ENCODE assay signal across 12 cellular contexts in genomic region chr15:85764649-85765277, GRCh38. TPM values are rescaled to one million over a fixed set of nuclear protein-coding genes. Genes with fewer than 3 reads are reported as not detected.
DNase-seq lines count a peak whose midpoint lies in the region; TF ChIP-seq lines count a peak whose summit lies in the region.
"Had no signal": no experiment of that assay in that cellular context is flagged by ENCODE, and none has a peak within 500 bp of the region (broad histone marks: within the 10 kb centered on the region; RNA-seq: fewer than 3 reads in every experiment).

No MANE protein-coding gene starts in this region.

- no peak overlapping the region for H3K18ac ChIP-seq in mesendoderm (ENCODE audit: low read length)

- no peak overlapping the region for H2AFZ ChIP-seq in neural progenitor cell (replicated peaks)

- no peak overlapping the region for H3K56ac ChIP-seq in mesendoderm (ENCODE audit: low read length)

- H3K4ac ChIP-seq in mesendoderm (ENCODE audit: low read depth, low read length): no peak overlapping the region

- H4K5ac ChIP-seq in mesendoderm (ENCODE audit: low read length): no peak overlapping the region

- H3K27ac ChIP-seq in BLaER1: peak overlapping the region; percentile 22; the same call in 1 of the 2 replicates
- H3K27ac ChIP-seq in epithelial cell of prostate: peak overlapping the region; percentile 26
- no peak overlapping the region for H3K27ac ChIP-seq in neural progenitor cell
- no peak overlapping the region for H3K27ac ChIP-seq in mesendoderm (ENCODE audit: low read depth, low read length)
- H3K27ac ChIP-seq in caudate nucleus (ENCODE audit: low read depth, low read length): no peak overlapping the region

- H3K4me2 ChIP-seq in BLaER1 (no peak overlapping the region), neural progenitor cell (no peak overlapping the region), mesendoderm (ENCODE audit: low read length) (no peak overlapping the region)

- no peaks in the 10 kb centered on the region for H3K9me3 Mint-ChIP-seq in neural progenitor cell
- H3K9me3 Mint-ChIP-seq: memory B cell had no signal

- H3K27me3 Mint-ChIP-seq in neural progenitor cell (ENCODE audit: insufficient read depth, low read depth): peaks cover 2% of the 10 kb centered on the region
- H3K27me3 Mint-ChIP-seq: activated CD8-positive, alpha-beta memory T cell treated with anti-CD3 and anti-CD28 coated beads, Interleukin-2, amount 10 ng/mL, durations not matched to agents 7 days and 5 days; activated naive CD8-positive, alpha-beta T cell; memory B cell had no signal

- H3K36me3 ChIP-seq in BLaER1 (peaks cover 77% of the 10 kb centered on the region), neural progenitor cell (no peaks in the 10 kb centered on the region), mesendoderm (ENCODE audit: control insufficient read depth, insufficient read depth, low read length) (no peaks in the 10 kb centered on the region)

- H2BK120ac ChIP-seq in mesendoderm (ENCODE audit: low read depth, low read length): no peak overlapping the region

- H2BK15ac ChIP-seq in mesendoderm (replicated peaks; ENCODE audit: low read depth): no peak overlapping the region

- H3K27me3 ChIP-seq in BLaER1 (no peaks in the 10 kb centered on the region), neural progenitor cell (no peaks in the 10 kb centered on the region), mesendoderm (ENCODE audit: insufficient read depth, low read length, poor library complexity) (no peaks in the 10 kb centered on the region)

- H3K4me1 ChIP-seq in BLaER1 (peaks cover 18% of the 10 kb centered on the region), neural progenitor cell (peaks cover 24% of the 10 kb centered on the region), mesendoderm (ENCODE audit: control insufficient read depth, low read depth, low read length) (no peaks in the 10 kb centered on the region)

- H3F3A ChIP-seq in neural progenitor cell (ENCODE audit: low read depth): peaks cover 13% of the 10 kb centered on the region

- H4K20me1 ChIP-seq in BLaER1 (peaks cover 93% of the 10 kb centered on the region), neural progenitor cell (ENCODE audit: low read depth) (peaks cover 46% of the 10 kb centered on the region)

- H3K23ac ChIP-seq in mesendoderm (ENCODE audit: low read length): no peak overlapping the region

- H3K79me2 ChIP-seq in neural progenitor cell (ENCODE audit: low read depth): peaks cover 68% of the 10 kb centered on the region
- peaks cover 15% of the 10 kb centered on the region for H3K79me2 ChIP-seq in mesendoderm (ENCODE audit: control insufficient read depth, insufficient read depth, low read length)

- peaks cover 43% of the 10 kb centered on the region for H3K4me1 Mint-ChIP-seq in neural progenitor cell
- H3K4me1 Mint-ChIP-seq: activated CD8-positive, alpha-beta memory T cell treated with anti-CD3 and anti-CD28 coated beads, Interleukin-2, amount 10 ng/mL, durations not matched to agents 7 days and 5 days had no signal

- no peak for TF ChIP-seq CTCF in neural progenitor cell (IDR thresholded peaks at IDR 0.05)

- DNase-seq in RPMI7951 (ENCODE audit: low read depth): peak; percentile 57
- DNase-seq in epithelial cell of prostate (ENCODE audit: low read depth, low spot score): no peak
- no peak for DNase-seq in neural progenitor cell (ENCODE audit: low spot score)
- DNase-seq in mesendoderm: no peak
- DNase-seq in H4 (ENCODE audit: low spot score): no peak
- DNase-seq in caudate nucleus (lab: John Stamatoyannopoulos, UW): no peak
- DNase-seq in GOT3 (lab: John Stamatoyannopoulos, UW): no peak
- DNase-seq: activated CD8-positive, alpha-beta memory T cell treated with anti-CD3 and anti-CD28 coated beads, Interleukin-2, amount 10 ng/mL, durations not matched to agents 7 days and 5 days; NCI-H2081 treated with DMSO at 0.1 percent for 48 hours had no signal

- H3K9me3 ChIP-seq in BLaER1: 0 out of 2 replicates have a peak, but pooled peaks cover 9% of the 10 kb centered on the region
- no peaks in the 10 kb centered on the region for H3K9me3 ChIP-seq in neural progenitor cell (ENCODE audit: low read depth)

- no CpG with 5 or more reads among the region's 3 CpGs for WGBS in mesendoderm (ENCODE audit: extremely low coverage, insufficient coverage, low lambda C conversion rate)

- H3K4me3 Mint-ChIP-seq in neural progenitor cell: no peak overlapping the region
- H3K4me3 Mint-ChIP-seq: activated CD8-positive, alpha-beta memory T cell treated with anti-CD3 and anti-CD28 coated beads, Interleukin-2, amount 10 ng/mL, durations not matched to agents 7 days and 5 days; activated naive CD8-positive, alpha-beta T cell; memory B cell had no signal

- no peak overlapping the region for H3K4me3 ChIP-seq in BLaER1
- H3K4me3 ChIP-seq in neural progenitor cell: no peak overlapping the region
- H3K4me3 ChIP-seq in mesendoderm (ENCODE audit: low read length): no peak overlapping the region

- peaks cover 28% of the 10 kb centered on the region for H3K79me1 ChIP-seq in mesendoderm (ENCODE audit: low read length)

- H3K27ac Mint-ChIP-seq in neural progenitor cell: peak overlapping the region; percentile 37
- H3K27ac Mint-ChIP-seq: activated CD8-positive, alpha-beta memory T cell treated with anti-CD3 and anti-CD28 coated beads, Interleukin-2, amount 10 ng/mL, durations not matched to agents 7 days and 5 days; activated naive CD8-positive, alpha-beta T cell; memory B cell had no signal

- H2AK5ac ChIP-seq in mesendoderm (ENCODE audit: low read length): no peak overlapping the region

- no peak overlapping the region for H4K8ac ChIP-seq in mesendoderm (ENCODE audit: low read depth, low read length)

- H2BK5ac ChIP-seq in mesendoderm (ENCODE audit: low read length): no peak overlapping the region

- H3K9ac ChIP-seq in BLaER1 (no peak overlapping the region), neural progenitor cell (no peak overlapping the region), mesendoderm (ENCODE audit: low read length) (no peak overlapping the region)

- H3K36me3 Mint-ChIP-seq in neural progenitor cell: peaks cover 35% of the 10 kb centered on the region
- H3K36me3 Mint-ChIP-seq: activated CD8-positive, alpha-beta memory T cell treated with anti-CD3 and anti-CD28 coated beads, Interleukin-2, amount 10 ng/mL, durations not matched to agents 7 days and 5 days had no signal

RNA-seq across cellular contexts. Expression of gene KLHL25, which starts 30.0 kb away (rescaled TPM):
- 4.1 and 5.6 TPM in 2 replicates for total RNA-seq in RPMI7951 (2014; rRNA removed; shearing (Covaris generic))
- total RNA-seq in neural progenitor cell (ENCODE audit: low replicate concordance): 12.1 and 25.3 TPM in 2 replicates
- 4.3 TPM for polyA plus RNA-seq in mesendoderm (2013, experiment 1 of 2)
- 4.4 TPM for polyA plus RNA-seq in mesendoderm (2013, experiment 2 of 2)
- total RNA-seq in H4 (2014; rRNA removed; shearing (Covaris generic)): 2.4 and 2.9 TPM in 2 replicates

Comparison
In these comparisons a context has a peak if more than half of its experiments do, and no peak if none do; other contexts are left out.
1. H3K27ac ChIP-seq: peak in BLaER1 (single experiment) and epithelial cell of prostate (single experiment); none in neural progenitor cell (single experiment), mesendoderm (single experiment) and caudate nucleus (single experiment).